23 cellular contexts compared by ENCODE assay signal in the genomic region with DNA sequence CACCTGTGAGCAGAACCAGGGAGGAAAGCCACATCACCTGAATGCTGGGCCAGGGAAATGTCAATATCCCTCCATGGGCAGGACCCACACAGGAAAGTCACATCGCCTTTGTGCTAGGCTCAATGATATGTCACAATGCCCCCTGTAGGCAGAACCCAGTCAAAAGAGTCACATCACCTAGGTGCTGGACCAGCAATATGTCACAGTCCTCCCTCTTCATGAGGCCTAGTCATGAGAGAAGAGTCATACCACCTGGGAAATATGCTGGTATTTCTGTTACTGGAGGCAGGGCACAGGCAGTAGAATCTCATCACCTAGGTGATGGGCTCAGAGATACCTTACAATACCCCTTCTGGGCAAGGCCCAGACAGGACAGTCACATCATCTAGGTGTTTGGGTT.
DNase-seq lines count a peak whose midpoint lies in the region; ATAC-seq and TF ChIP-seq lines count a peak whose summit lies in the region.
"Had no signal": no experiment of that assay in that cellular context is flagged by ENCODE, and none has a peak within 500 bp of the region (broad histone marks: within the 10 kb centered on the region; RNA-seq: fewer than 3 reads in every experiment).

No MANE protein-coding gene starts in this region.

- H3K27ac Mint-ChIP-seq in activated CD4-positive, alpha-beta T cell treated with anti-CD3 and anti-CD28 coated beads, Interleukin-2, amount 10 ng/mL, durations not matched to agents 24 days and 14 days: no peak overlapping the region
- H3K27ac Mint-ChIP-seq: B cell; CD14-positive monocyte; CD4-positive, alpha-beta memory T cell; CD4-positive, CD25-positive, alpha-beta regulatory T cell; CD8-positive, alpha-beta memory T cell had no signal

- no peak overlapping the region for H3K4me3 ChIP-seq in esophagus muscularis mucosa
- H3K4me3 ChIP-seq: A549; BLaER1 treated with 17β-estradiol and CSF1 and Interleukin-3, amounts not matched to agents 10 nM and 100 nM; GM12878 had no signal

- peak; percentile 1 for DNase-seq in DMS53 (lab: John Stamatoyannopoulos, UW)
- DNase-seq in DMS53 treated with DMSO at 0.1 percent for 48 hours (lab: John Stamatoyannopoulos, UW; ENCODE audit: unreplicated experiment): no peak
- peak; percentile 27 for DNase-seq in activated CD4-positive, alpha-beta T cell treated with anti-CD3 and anti-CD28 coated beads, Interleukin-2, amount 10 ng/mL, durations not matched to agents 24 days and 14 days
- no peak for DNase-seq in activated CD4-positive, alpha-beta T cell treated with anti-CD3 and anti-CD28 coated beads for 1 hour
- DNase-seq in esophagus muscularis mucosa (ENCODE audit: extremely low spot score): peak; percentile 88
- DNase-seq: AML-193; CD4-positive, alpha-beta memory T cell; CD4-positive, CD25-positive, alpha-beta regulatory T cell; CD8-positive, alpha-beta memory T cell; COR-L47; DMS 273 treated with DMSO at 0.1 percent for 48 hours; DMS153; DMS79; DND-41; EL; GDM1 had no signal

- TF ChIP-seq POLR2A in esophagus muscularis mucosa (IDR thresholded peaks at IDR 0.05; ENCODE audit: low read depth): no peak

- ATAC-seq in GM21529 (IDR thresholded peaks at IDR 0.05; ENCODE audit: unreplicated experiment): no peak
- ATAC-seq: A549, GM12878 had no signal

- TF ChIP-seq EP300 in esophagus muscularis mucosa (IDR thresholded peaks at IDR 0.05): no peak

- no peak overlapping the region for H3K27ac ChIP-seq in esophagus muscularis mucosa (replicated peaks in 1 of 4)
- H3K27ac ChIP-seq: 22Rv1; A549; BLaER1 treated with 17β-estradiol and CSF1 and Interleukin-3, amounts not matched to agents 10 nM and 100 nM had no signal

- H3K9me3 Mint-ChIP-seq in activated CD4-positive, alpha-beta T cell treated with anti-CD3 and anti-CD28 coated beads, Interleukin-2, amount 10 ng/mL, durations not matched to agents 24 days and 14 days: peaks cover 17% of the 10 kb centered on the region

- WGBS in esophagus muscularis mucosa: 60% methylated on average over 1 of the region's 1 CpG

- intact Hi-C loops in activated CD4-positive, alpha-beta T cell treated with anti-CD3 and anti-CD28 coated beads, Interleukin-2, amount 10 ng/mL, durations not matched to agents 24 days and 14 days (cut with micrococcal nuclease): no loop called here
- intact Hi-C loops in esophagus muscularis mucosa (cut with DNase I): loop anchor here (10.0 kb wide), 1 partner anchor 72 kb away; no protein-coding TSS in a partner anchor

- H3K27me3 ChIP-seq in esophagus muscularis mucosa: no peaks in the 10 kb centered on the region
- H3K27me3 ChIP-seq: BLaER1 treated with 17β-estradiol and CSF1 and Interleukin-3, amounts not matched to agents 10 nM and 100 nM had no signal

- H3K9me3 ChIP-seq in esophagus muscularis mucosa: no peaks in the 10 kb centered on the region
- H3K9me3 ChIP-seq: A549; BLaER1 treated with 17β-estradiol and CSF1 and Interleukin-3, amounts not matched to agents 10 nM and 100 nM had no signal

- H3K4me3 Mint-ChIP-seq in activated CD4-positive, alpha-beta T cell treated with anti-CD3 and anti-CD28 coated beads, Interleukin-2, amount 10 ng/mL, durations not matched to agents 24 days and 14 days: no peak overlapping the region
- H3K4me3 Mint-ChIP-seq: B cell; CD14-positive monocyte; CD4-positive, alpha-beta memory T cell; CD4-positive, CD25-positive, alpha-beta regulatory T cell; CD8-positive, alpha-beta memory T cell had no signal

- no peaks in the 10 kb centered on the region for H3K4me1 Mint-ChIP-seq in activated CD4-positive, alpha-beta T cell treated with anti-CD3 and anti-CD28 coated beads, Interleukin-2, amount 10 ng/mL, durations not matched to agents 24 days and 14 days
- H3K4me1 Mint-ChIP-seq: B cell; CD14-positive monocyte; CD4-positive, alpha-beta memory T cell; CD4-positive, CD25-positive, alpha-beta regulatory T cell; CD8-positive, alpha-beta memory T cell had no signal

- no peaks in the 10 kb centered on the region for H3K27me3 Mint-ChIP-seq in activated CD4-positive, alpha-beta T cell treated with anti-CD3 and anti-CD28 coated beads, Interleukin-2, amount 10 ng/mL, durations not matched to agents 24 days and 14 days
- H3K27me3 Mint-ChIP-seq: B cell; CD4-positive, alpha-beta memory T cell; CD4-positive, CD25-positive, alpha-beta regulatory T cell; CD8-positive, alpha-beta memory T cell had no signal

- H3K36me3 Mint-ChIP-seq in activated CD4-positive, alpha-beta T cell treated with anti-CD3 and anti-CD28 coated beads, Interleukin-2, amount 10 ng/mL, durations not matched to agents 24 days and 14 days (ENCODE audit: low read depth): no peaks in the 10 kb centered on the region
- H3K36me3 Mint-ChIP-seq: CD14-positive monocyte; CD4-positive, alpha-beta memory T cell; CD4-positive, CD25-positive, alpha-beta regulatory T cell; CD8-positive, alpha-beta memory T cell had no signal

- no peaks in the 10 kb centered on the region for H3K4me1 ChIP-seq in esophagus muscularis mucosa
- H3K4me1 ChIP-seq: A549; BLaER1 treated with 17β-estradiol and CSF1 and Interleukin-3, amounts not matched to agents 10 nM and 100 nM had no signal

- TF ChIP-seq CTCF in esophagus muscularis mucosa (IDR thresholded peaks at IDR 0.05): no peak

- no peaks in the 10 kb centered on the region for H3K36me3 ChIP-seq in esophagus muscularis mucosa
- H3K36me3 ChIP-seq: BLaER1 treated with 17β-estradiol and CSF1 and Interleukin-3, amounts not matched to agents 10 nM and 100 nM had no signal

Comparison
In these comparisons a context has a peak if more than half of its experiments do, and no peak if none do; other contexts are left out.
1. DNase-seq: peak in DMS53 (single experiment), activated CD4-positive, alpha-beta T cell treated with anti-CD3 and anti-CD28 coated beads, Interleukin-2, amount 10 ng/mL, durations not matched to agents 24 days and 14 days (single experiment) and esophagus muscularis mucosa (single experiment); none in DMS53 treated with DMSO at 0.1 percent for 48 hours (single experiment) and activated CD4-positive, alpha-beta T cell treated with anti-CD3 and anti-CD28 coated beads for 1 hour (single experiment).